1 cellular context compared by ENCODE assay signal in the genomic region with DNA sequence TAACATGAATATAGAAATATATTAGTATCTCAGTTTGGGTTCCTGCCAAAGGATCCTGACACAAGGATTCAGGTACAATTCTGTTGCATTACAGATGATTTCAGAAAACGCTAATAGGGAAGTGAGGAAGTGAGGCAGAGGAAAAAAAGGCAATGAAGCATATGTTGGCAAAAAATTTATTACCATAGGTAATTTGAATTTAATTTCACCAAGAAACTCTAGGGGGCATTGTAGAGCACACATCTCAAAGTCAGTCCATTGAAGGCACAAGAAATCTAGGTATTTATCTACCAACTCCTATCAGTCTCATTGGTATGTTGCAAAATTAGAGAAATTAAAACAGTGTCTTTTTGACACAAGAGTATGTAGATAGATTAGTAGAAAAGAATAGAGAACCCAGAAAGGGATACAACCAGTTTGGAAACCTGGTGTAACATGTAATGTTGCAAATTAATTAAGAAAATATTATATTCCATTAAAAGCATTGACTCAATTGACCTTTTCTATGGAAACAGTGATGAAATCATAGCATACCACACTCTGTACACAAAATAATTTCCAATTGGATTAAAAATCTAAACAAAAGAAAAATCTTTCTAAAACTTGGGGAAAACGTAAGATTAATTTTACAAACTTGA.
TF ChIP-seq lines count a peak whose summit lies in the region.

No MANE protein-coding gene starts in this region.

TF ChIP-seq in GM12878, 131 proteins besides CTCF, POLR2A, EP300 and RAD21:
- TF ChIP-seq ZSCAN29 (IDR thresholded peaks at IDR 0.05) (no peak), POLR2AphosphoS2 (IDR thresholded peaks at IDR 0.05; ENCODE audit: low read depth, low read length) (no peak), RAD51 (IDR thresholded peaks at IDR 0.05) (no peak)
